31 cellular contexts compared by ENCODE assay signal in the genomic region with DNA sequence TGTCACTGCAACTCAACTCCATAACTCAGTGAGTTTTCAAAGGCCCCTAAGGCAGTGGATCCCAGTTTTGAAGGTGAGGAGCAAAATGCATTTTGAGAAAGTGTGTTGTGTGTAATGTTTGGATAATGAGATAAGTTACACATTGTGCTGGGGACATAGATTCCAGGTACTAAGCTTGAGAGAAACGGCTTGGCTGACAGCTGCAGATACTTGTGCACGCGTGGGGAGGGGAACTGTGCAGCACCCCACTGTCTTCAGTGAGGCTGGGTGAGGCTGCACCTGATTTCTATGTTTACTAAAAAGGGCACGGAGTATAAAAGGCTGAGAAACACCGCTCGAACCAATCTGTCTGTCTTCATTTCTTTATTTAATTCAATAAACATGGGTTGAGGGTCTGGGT.
"Had no signal": no experiment of that assay in that cellular context is flagged by ENCODE, and none has a peak within 500 bp of the region (broad histone marks: within the 10 kb centered on the region; RNA-seq: fewer than 3 reads in every experiment).

No MANE protein-coding gene starts in this region.

- H3K4me1 ChIP-seq: adrenal gland, colonic mucosa, foreskin keratinocyte, gastrocnemius medialis had no signal

- H3K4me3 ChIP-seq: adrenal gland, cardiac muscle cell, colonic mucosa, dorsolateral prefrontal cortex, gastrocnemius medialis, heart left ventricle had no signal

- ATAC-seq: activated CD4-positive, alpha-beta T cell treated with anti-CD3 and anti-CD28 coated beads for 36 hours; activated CD8-positive, alpha-beta memory T cell treated with anti-CD3 and anti-CD28 coated beads, Interleukin-2, amount 10 ng/mL, durations not matched to agents 7 days and 5 days; activated CD8-positive, alpha-beta T cell treated with anti-CD3 and anti-CD28 coated beads, Interleukin-2, amount 10 ng/mL, durations not matched to agents 7 days and 5 days; activated naive CD8-positive, alpha-beta T cell treated with anti-CD3 and anti-CD28 coated beads, Interleukin-2, amount 50 U/mL, for 24 hours; foreskin keratinocyte; gastrocnemius medialis; T-helper 17 cell had no signal

- H3K27ac ChIP-seq: adrenal gland, cardiac muscle cell, colonic mucosa, dorsolateral prefrontal cortex, foreskin keratinocyte had no signal

- FAIRE-seq: astrocyte had no signal

- H3K36me3 ChIP-seq: adrenal gland, cardiac muscle cell, colonic mucosa, gastrocnemius medialis, heart left ventricle had no signal

- H3K27me3 ChIP-seq: adrenal gland, cardiac muscle cell, colonic mucosa, dorsolateral prefrontal cortex, foreskin keratinocyte, gastrocnemius medialis, heart left ventricle had no signal

- H3K9me3 ChIP-seq: adrenal gland, colonic mucosa, gastrocnemius medialis had no signal

- DNase-seq: activated CD4-positive, alpha-beta memory T cell treated with anti-CD3 and anti-CD28 coated beads for 36 hours; activated CD4-positive, alpha-beta T cell treated with anti-CD3 and anti-CD28 coated beads for 36 hours; activated CD4-positive, alpha-beta T cell treated with anti-CD3 and anti-CD28 coated beads, Interleukin-2, amount 10 ng/mL, durations not matched to agents 24 days and 14 days; activated CD4-positive, CD25-positive, alpha-beta regulatory T cell; activated CD4-positive, CD25-positive, alpha-beta regulatory T cell treated with anti-CD3 and anti-CD28 coated beads, Interleukin-2, amount 50 U/mL, for 72 hours; activated CD8-positive, alpha-beta memory T cell treated with anti-CD3 and anti-CD28 coated beads, Interleukin-2, amount 10 ng/mL, durations not matched to agents 7 days and 5 days; activated CD8-positive, alpha-beta memory T cell treated with anti-CD3 and anti-CD28 coated beads, Interleukin-2, amount 50 U/mL, for 4 hours; activated CD8-positive, alpha-beta T cell treated with anti-CD3 and anti-CD28 coated beads, Interleukin-2, amount 10 ng/mL, durations not matched to agents 7 days and 5 days; activated effector memory CD4-positive, alpha-beta T cell treated with anti-CD3 and anti-CD28 coated beads, Interleukin-2, amount 50 U/mL, for 16 hours; activated naive CD4-positive, alpha-beta T cell treated with anti-CD3 and anti-CD28 coated beads for 36 hours; activated naive CD8-positive, alpha-beta T cell treated with anti-CD3 and anti-CD28 coated beads for 36 hours; activated naive CD8-positive, alpha-beta T cell treated with anti-CD3 and anti-CD28 coated beads, Interleukin-2, amount 50 U/mL, for 24 hours; activated T-cell treated with anti-CD3 and anti-CD28 coated beads, Interleukin-2, amount 50 U/mL, for 1 hour; activated T-cell treated with anti-CD3 and anti-CD28 coated beads, Interleukin-2, amount 50 U/mL, for 48 hours; adrenal gland; amygdala; central memory CD4-positive, alpha-beta T cell; cerebellar nuclear complex; colonic mucosa; dorsolateral prefrontal cortex; effector memory CD4-positive, alpha-beta T cell; endodermal cell; foreskin keratinocyte; gastrocnemius medialis; glutamatergic neuron; heart left ventricle; T-helper 1 cell; T-helper 17 cell; T1000 had no signal
